Comparison of ENCODE assay signal across 15 cellular contexts in genomic region chr13:29664591-29664990, GRCh38.
"Had no signal": no experiment of that assay in that cellular context is flagged by ENCODE, and none has a peak within 500 bp of the region (broad histone marks: within the 10 kb centered on the region; RNA-seq: fewer than 3 reads in every experiment).

No MANE protein-coding gene starts in this region.

- H3K9me3 ChIP-seq: pancreas had no signal

- H3K36me3 ChIP-seq: esophagus squamous epithelium, left lung, pancreas, spleen, stomach had no signal

- H3K4me1 ChIP-seq: esophagus squamous epithelium, left lung, pancreas, spleen, stomach had no signal

- H3K27ac ChIP-seq: esophagus squamous epithelium, left lung, pancreas, spleen, stomach had no signal

- H3K4me3 ChIP-seq: esophagus squamous epithelium, left lung, mucosa of descending colon, pancreas, spleen, stomach had no signal

- H3K27me3 ChIP-seq: left lung, spleen, stomach had no signal

- FAIRE-seq: pancreas had no signal

- DNase-seq: activated CD4-positive, alpha-beta T cell treated with anti-CD3 and anti-CD28 coated beads for 4 hours; activated naive CD4-positive, alpha-beta T cell; aorta; cortex of kidney; effector CD4-positive, alpha-beta T cell; esophagus squamous epithelium; hippocampal formation; kidney; left lung; mucosa of descending colon; naive thymus-derived CD4-positive, alpha-beta T cell; pancreas; spleen; stomach; T1000 had no signal
